1 cellular context compared by ENCODE assay signal in genomic region chr6:119348308-119349040, GRCh38.
A peak's percentile ranks its signal among the peaks of the same experiment; 100 is the strongest.
TF ChIP-seq lines count a peak whose summit lies in the region.

No MANE protein-coding gene starts in this region.

TF ChIP-seq in HepG2, 621 proteins besides CTCF, POLR2A, EP300 and RAD21 (continued from another document and continues in another):
- peak; percentile 57; the same call in 1 of the 2 replicates for TF ChIP-seq HNF1B (CRISPR knock-in tag; IDR thresholded peaks at IDR 0.05)
- no peak for TF ChIP-seq ETS1 (CRISPR knock-in tag; IDR thresholded peaks at IDR 0.05)
- peak; percentile 72 for TF ChIP-seq MAX (IDR thresholded peaks at IDR 0.05)
- no peak for TF ChIP-seq GTF3A (CRISPR knock-in tag; conservative IDR thresholded peaks at IDR 0.05)
- TF ChIP-seq ZZZ3 (CRISPR knock-in tag; IDR thresholded peaks at IDR 0.05; ENCODE audit: borderline replicate concordance), result no peak
- TF ChIP-seq PRDM4 (CRISPR knock-in tag; IDR thresholded peaks at IDR 0.05; ENCODE audit: borderline replicate concordance), result no peak
- TF ChIP-seq STAT6 (CRISPR knock-in tag; IDR thresholded peaks at IDR 0.05; ENCODE audit: borderline replicate concordance), result no peak; the same call in 1 of the 2 replicates
- no peak for TF ChIP-seq TERF1 (CRISPR knock-in tag; IDR thresholded peaks at IDR 0.05)
- TF ChIP-seq ZNF597 (CRISPR knock-in tag; IDR thresholded peaks at IDR 0.05), result no peak
- no peak for TF ChIP-seq HDAC2 (CRISPR knock-in tag; IDR thresholded peaks at IDR 0.05)
- peak; percentile 60 for TF ChIP-seq FOXP4 (CRISPR knock-in tag; IDR thresholded peaks at IDR 0.05)
- TF ChIP-seq MXI1 (IDR thresholded peaks at IDR 0.05; ENCODE audit: borderline replicate concordance, low read depth, low read length), result peak; percentile 54; the same call in 1 of the 3 replicates
- no peak for TF ChIP-seq ZBTB26 (CRISPR knock-in tag; IDR thresholded peaks at IDR 0.05; ENCODE audit: borderline replicate concordance)
- no peak for TF ChIP-seq RNF2 (conservative IDR thresholded peaks at IDR 0.05; ENCODE audit: low read depth)
- no peak; the same call in 1 of the 2 replicates for TF ChIP-seq SAFB2 (CRISPR knock-in tag; IDR thresholded peaks at IDR 0.05; ENCODE audit: borderline replicate concordance, low read depth)
- peak; percentile 28; the same call in 1 of the 2 replicates for TF ChIP-seq BCL3 (CRISPR knock-in tag; IDR thresholded peaks at IDR 0.05)
- no peak; the same call in 1 of the 2 replicates for TF ChIP-seq TFDP1 (CRISPR knock-in tag; IDR thresholded peaks at IDR 0.05; ENCODE audit: borderline replicate concordance)
- no peak for TF ChIP-seq HCFC1 (IDR thresholded peaks at IDR 0.05; ENCODE audit: low read depth, low read length)
- no peak for TF ChIP-seq FOXA3 (CRISPR knock-in tag; IDR thresholded peaks at IDR 0.05)
- no peak for TF ChIP-seq ZSCAN22 (CRISPR knock-in tag; IDR thresholded peaks at IDR 0.05)
- no peak; the same call in 1 of the 2 replicates for TF ChIP-seq ZNF816 (CRISPR knock-in tag; IDR thresholded peaks at IDR 0.05; ENCODE audit: borderline replicate concordance)
- no peak; the same call in 1 of the 2 replicates for TF ChIP-seq ZNF784 (CRISPR knock-in tag; IDR thresholded peaks at IDR 0.05; ENCODE audit: borderline replicate concordance)
- no peak for TF ChIP-seq FOXA1 (IDR thresholded peaks at IDR 0.05)
- no peak for TF ChIP-seq FOXA1 (CRISPR knock-in tag; IDR thresholded peaks at IDR 0.05)
- no peak for TF ChIP-seq TEAD2 (CRISPR knock-in tag; IDR thresholded peaks at IDR 0.05)
- TF ChIP-seq CSRNP1 (CRISPR knock-in tag; IDR thresholded peaks at IDR 0.05), result no peak
- TF ChIP-seq PAWR (CRISPR knock-in tag; IDR thresholded peaks at IDR 0.05; ENCODE audit: borderline replicate concordance), result no peak
- peak; percentile 79; the same call in 1 of the 2 replicates for TF ChIP-seq PCBP1 (IDR thresholded peaks at IDR 0.05; ENCODE audit: borderline replicate concordance, low read depth, low read length)
- no peak for TF ChIP-seq RARG (CRISPR knock-in tag; IDR thresholded peaks at IDR 0.05; ENCODE audit: low read depth)
- no peak for TF ChIP-seq GTF2F1 (IDR thresholded peaks at IDR 0.05; ENCODE audit: low read length)
- TF ChIP-seq CREM (IDR thresholded peaks at IDR 0.05), result no peak
- TF ChIP-seq CREM (CRISPR knock-in tag; IDR thresholded peaks at IDR 0.05), result no peak
- TF ChIP-seq JUND (CRISPR knock-in tag; IDR thresholded peaks at IDR 0.05), result no peak
- no peak for TF ChIP-seq CHCHD3 (CRISPR knock-in tag; IDR thresholded peaks at IDR 0.05)
- TF ChIP-seq ZNF572 (CRISPR knock-in tag; IDR thresholded peaks at IDR 0.05), result 0 out of 2 replicates have a peak, but pooled peaks have one; percentile 44
- no peak for TF ChIP-seq MNT (IDR thresholded peaks at IDR 0.05)
- TF ChIP-seq FOXO1 (CRISPR knock-in tag; IDR thresholded peaks at IDR 0.05), result no peak
- TF ChIP-seq ZNF44 (CRISPR knock-in tag; IDR thresholded peaks at IDR 0.05), result no peak
